ENCODE assay signal across 2 cellular contexts in the genomic region with DNA sequence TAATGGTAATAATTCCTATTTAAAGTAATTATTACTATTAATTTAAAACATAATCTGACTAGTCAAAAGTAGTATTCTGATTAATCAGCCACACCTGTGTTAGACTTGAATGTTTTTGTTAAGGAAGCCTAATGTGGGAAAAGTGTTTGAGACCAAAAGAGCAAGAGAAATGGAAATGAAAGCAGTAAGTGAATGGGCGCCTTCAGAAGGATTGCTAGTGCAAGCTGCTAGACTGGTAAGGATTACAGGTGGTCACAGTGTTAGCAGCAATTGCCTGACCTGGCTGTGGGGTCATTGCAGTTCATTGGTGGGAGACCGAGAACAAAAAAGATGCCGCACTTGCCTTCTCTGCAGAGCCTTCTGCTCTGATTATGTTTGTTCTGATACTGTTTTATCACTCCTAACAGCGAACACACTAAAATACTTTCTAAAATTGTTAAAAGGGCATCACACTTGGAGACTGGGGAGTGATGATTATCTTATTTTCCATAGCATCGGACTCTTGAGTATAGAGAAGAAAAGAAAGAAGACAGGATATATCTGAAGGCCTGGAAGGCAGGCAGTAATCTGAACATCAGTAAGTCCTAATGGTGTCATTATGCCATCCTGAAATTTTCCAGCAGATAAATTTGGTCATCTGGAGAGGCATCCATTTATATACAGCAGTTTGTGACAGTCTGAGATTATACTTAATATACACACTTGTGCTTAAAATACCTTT.
TF ChIP-seq lines count a peak whose summit lies in the region.

No MANE protein-coding gene starts in this region.

TF ChIP-seq in HepG2, 621 proteins besides CTCF, POLR2A, EP300 and RAD21:
- TF ChIP-seq, protein P1, sequence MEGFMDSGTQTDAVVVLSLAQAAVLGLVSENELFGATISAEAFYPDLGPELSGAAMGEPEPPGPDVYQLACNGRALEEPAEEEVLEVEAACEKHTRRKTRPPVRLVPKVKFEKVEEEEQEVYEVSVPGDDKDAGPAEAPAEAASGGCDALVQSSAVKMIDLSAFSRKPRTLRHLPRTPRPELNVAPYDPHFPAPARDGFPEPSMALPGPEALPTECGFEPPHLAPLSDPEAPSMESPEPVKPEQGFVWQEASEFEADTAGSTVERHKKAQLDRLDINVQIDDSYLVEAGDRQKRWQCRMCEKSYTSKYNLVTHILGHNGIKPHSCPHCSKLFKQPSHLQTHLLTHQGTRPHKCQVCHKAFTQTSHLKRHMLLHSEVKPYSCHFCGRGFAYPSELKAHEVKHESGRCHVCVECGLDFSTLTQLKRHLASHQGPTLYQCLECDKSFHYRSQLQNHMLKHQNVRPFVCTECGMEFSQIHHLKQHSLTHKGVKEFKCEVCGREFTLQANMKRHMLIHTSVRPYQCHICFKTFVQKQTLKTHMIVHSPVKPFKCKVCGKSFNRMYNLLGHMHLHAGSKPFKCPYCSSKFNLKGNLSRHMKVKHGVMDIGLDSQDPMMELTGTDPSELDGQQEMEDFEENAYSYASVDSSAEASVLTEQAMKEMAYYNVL (CRISPR knock-in tag; IDR thresholded peaks at IDR 0.05; ENCODE audit: borderline replicate concordance): no peak
- TF ChIP-seq TCF12 (IDR thresholded peaks at IDR 0.05): no peak
- no peak for TF ChIP-seq TCF12 (CRISPR knock-in tag; IDR thresholded peaks at IDR 0.05)

TF ChIP-seq in SK-N-SH, 30 proteins besides CTCF, POLR2A, EP300 and RAD21:
- TF ChIP-seq GABPA (IDR thresholded peaks at IDR 0.05; ENCODE audit: low read depth): no peak
- no peak; the same call in 1 of the 2 replicates for TF ChIP-seq MXI1 (IDR thresholded peaks at IDR 0.05; ENCODE audit: low read depth, low read length)
- no peak for TF ChIP-seq TAF1 (IDR thresholded peaks at IDR 0.05; ENCODE audit: borderline replicate concordance, low read depth, low read length)
- no peak for TF ChIP-seq EZH2phosphoT487 (IDR thresholded peaks at IDR 0.05; ENCODE audit: borderline replicate concordance, low read depth)
- TF ChIP-seq, protein P2, sequence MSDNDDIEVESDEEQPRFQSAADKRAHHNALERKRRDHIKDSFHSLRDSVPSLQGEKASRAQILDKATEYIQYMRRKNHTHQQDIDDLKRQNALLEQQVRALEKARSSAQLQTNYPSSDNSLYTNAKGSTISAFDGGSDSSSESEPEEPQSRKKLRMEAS (IDR thresholded peaks at IDR 0.05; ENCODE audit: low read depth): no peak
- TF ChIP-seq RFX5 (IDR thresholded peaks at IDR 0.05; ENCODE audit: low read length): no peak
- TF ChIP-seq YY1 (IDR thresholded peaks at IDR 0.05; ENCODE audit: low read depth): no peak
- no peak for TF ChIP-seq CHD2 (IDR thresholded peaks at IDR 0.05; ENCODE audit: low read length, partially characterized antibody)
- TF ChIP-seq NRF1 (IDR thresholded peaks at IDR 0.05; ENCODE audit: low read depth, low read length): no peak
- no peak for TF ChIP-seq FOXM1 (IDR thresholded peaks at IDR 0.05; ENCODE audit: low read depth)
- no peak for TF ChIP-seq MEF2A (IDR thresholded peaks at IDR 0.05; ENCODE audit: borderline replicate concordance, low read depth)
- no peak for TF ChIP-seq ELF1 (IDR thresholded peaks at IDR 0.05)
- TF ChIP-seq JUND (IDR thresholded peaks at IDR 0.05): no peak
- TF ChIP-seq SIN3A (IDR thresholded peaks at IDR 0.05; ENCODE audit: borderline replicate concordance, low read depth, low read length): no peak
- peak; percentile 63 for TF ChIP-seq FOXJ3 (CRISPR knock-in tag; IDR thresholded peaks at IDR 0.05)
- no peak for TF ChIP-seq POLR2AphosphoS5 (IDR thresholded peaks at IDR 0.05; ENCODE audit: low read depth, low read length)
- TF ChIP-seq TCF12 (IDR thresholded peaks at IDR 0.05): peak; percentile 30
- TF ChIP-seq RCOR1 (IDR thresholded peaks at IDR 0.05; ENCODE audit: low read length): peak; percentile 70
- TF ChIP-seq, protein P3, sequence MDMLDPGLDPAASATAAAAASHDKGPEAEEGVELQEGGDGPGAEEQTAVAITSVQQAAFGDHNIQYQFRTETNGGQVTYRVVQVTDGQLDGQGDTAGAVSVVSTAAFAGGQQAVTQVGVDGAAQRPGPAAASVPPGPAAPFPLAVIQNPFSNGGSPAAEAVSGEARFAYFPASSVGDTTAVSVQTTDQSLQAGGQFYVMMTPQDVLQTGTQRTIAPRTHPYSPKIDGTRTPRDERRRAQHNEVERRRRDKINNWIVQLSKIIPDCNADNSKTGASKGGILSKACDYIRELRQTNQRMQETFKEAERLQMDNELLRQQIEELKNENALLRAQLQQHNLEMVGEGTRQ (IDR thresholded peaks at IDR 0.05; ENCODE audit: borderline replicate concordance, low read depth, low read length): no peak
- TF ChIP-seq SMC3 (IDR thresholded peaks at IDR 0.05; ENCODE audit: low read depth, low read length): no peak
- TF ChIP-seq TEAD4 (IDR thresholded peaks at IDR 0.05; ENCODE audit: borderline replicate concordance, insufficient read depth): no peak
- TF ChIP-seq GATA2 (CRISPR knock-in tag; IDR thresholded peaks at IDR 0.05): peak; percentile 90
